ENCODE assay signal across 7 cellular contexts in genomic region chr11:2400761-2401435, GRCh38. TPM values are rescaled to one million over a fixed set of nuclear protein-coding genes. Genes with fewer than 3 reads are reported as not detected.
DNase-seq lines count a peak whose midpoint lies in the region; ATAC-seq and TF ChIP-seq lines count a peak whose summit lies in the region.

No MANE protein-coding gene starts in this region.

- H3K27ac ChIP-seq in Peyer's patch (peak overlapping the region; percentile 82 to 99 (median 97)), esophagus muscularis mucosa (replicated peaks in 1 of 4) (peak overlapping the region; percentile 91 to 94 (median 93)), ovary (peak overlapping the region; percentile 80 to 87)

- H3K4me3 ChIP-seq in Peyer's patch (peak overlapping the region; percentile 82 to 99 (median 96)), esophagus muscularis mucosa (peak overlapping the region; percentile 72 to 86 (median 86)), ovary (peak overlapping the region; percentile 85)

- H3K36me3 ChIP-seq in Peyer's patch (peaks cover 0 to 38% (median 0%) of the 10 kb centered on the region in 3 donors), esophagus muscularis mucosa (peaks cover 30 to 59% (median 53%) of the 10 kb centered on the region in 4 donors), ovary (no peaks in the 10 kb centered on the region)

- no peak for TF ChIP-seq EP300 in esophagus muscularis mucosa (IDR thresholded peaks at IDR 0.05)
- TF ChIP-seq EP300 in ovary (IDR thresholded peaks at IDR 0.05): no peak

- H3K4me1 ChIP-seq in Peyer's patch: peaks cover 0 to 24% (median 10%) of the 10 kb centered on the region in 4 donors
- peaks cover 25 to 39% (median 31%) of the 10 kb centered on the region in 4 donors for H3K4me1 ChIP-seq in esophagus muscularis mucosa
- H3K4me1 ChIP-seq in ovary (ENCODE audit: insufficient read depth): peaks cover 4% of the 10 kb centered on the region

- H3K27me3 ChIP-seq in Peyer's patch (no peaks in the 10 kb centered on the region), esophagus muscularis mucosa (no peaks in the 10 kb centered on the region), ovary (no peaks in the 10 kb centered on the region)

- intact Hi-C loops in esophagus muscularis mucosa (cut with DNase I): no loop called here
- intact Hi-C loops in ovary (cut with DNase I): loop anchor here in 1 of 4 donors (10.0 kb wide), 1 partner anchor 494 kb away; no protein-coding TSS in a partner anchor

- under 1% methylated on average over 23 of the region's 55 CpGs for WGBS in esophagus muscularis mucosa
- WGBS in ovary, 3 donors: 0 to 1% (median 1%) methylated on average over 55 of the region's 55 CpGs

- ATAC-seq in GM21723 (IDR thresholded peaks at IDR 0.05; ENCODE audit: unreplicated experiment) (peak; percentile 4), GM19328 (IDR thresholded peaks at IDR 0.05; ENCODE audit: unreplicated experiment) (no peak), HG02588 (IDR thresholded peaks at IDR 0.05; ENCODE audit: unreplicated experiment) (no peak), GM18520 (IDR thresholded peaks at IDR 0.05; ENCODE audit: unreplicated experiment) (no peak)

- peak; percentile 23 to 37 for TF ChIP-seq POLR2A in Peyer's patch (IDR thresholded peaks at IDR 0.05)
- peak; percentile 62 for TF ChIP-seq POLR2A in esophagus muscularis mucosa (IDR thresholded peaks at IDR 0.05; ENCODE audit: low read depth)
- TF ChIP-seq POLR2A in ovary (IDR thresholded peaks at IDR 0.05): peak; percentile 53

- H3K9me3 ChIP-seq in Peyer's patch (no peaks in the 10 kb centered on the region), esophagus muscularis mucosa (no peaks in the 10 kb centered on the region), ovary (no peaks in the 10 kb centered on the region)

- TF ChIP-seq CTCF in Peyer's patch (IDR thresholded peaks at IDR 0.05) (no peak), esophagus muscularis mucosa (IDR thresholded peaks at IDR 0.05) (no peak), ovary (IDR thresholded peaks at IDR 0.05) (no peak)

- DNase-seq in Peyer's patch (no peak), esophagus muscularis mucosa (ENCODE audit: extremely low spot score) (no peak), ovary (peak in 1 of 5 donors; percentile 63)

RNA-seq across cellular contexts. Expression of gene TSSC4, which starts 0.3 kb away (rescaled TPM):
- total RNA-seq in Peyer's patch: 10 to 100 TPM; 16.5 to 40.2 (median 34.1) TPM
- 10 to 100 TPM; 46.9 to 76.9 (median 70.6) TPM for total RNA-seq in esophagus muscularis mucosa
- 10 to 100 TPM; 37.1 to 73.4 (median 49.4) TPM for total RNA-seq in ovary
- polyA plus RNA-seq in ovary: 10 to 100 TPM in 1 of 2 donors, 1 to 10 TPM in 1; 1.3 to 41.7 TPM

RNA-seq across cellular contexts. Expression of gene CD81, which starts 23.8 kb away (rescaled TPM):
- total RNA-seq in Peyer's patch (100 to 1,000 TPM in 2 of 4 donors, 10 to 100 TPM in 2; 49.2 to 124 (median 100) TPM), esophagus muscularis mucosa (100 to 1,000 TPM; 498 to 652 (median 582) TPM), ovary (100 to 1,000 TPM; 206 to 723 (median 541) TPM)
- polyA plus RNA-seq in ovary: 100 to 1,000 TPM; 365 to 661 TPM

RNA-seq across cellular contexts. Expression of gene TRPM5, which starts 43.4 kb away (rescaled TPM):
- total RNA-seq in Peyer's patch (10 to 100 TPM in 3 of 4 donors, 1 to 10 TPM in 1; 8.1 to 24.2 (median 16.3) TPM), esophagus muscularis mucosa (not detected), ovary (under 1 TPM in 2 of 7 donors, not detected in 5; 0.08 to 0.11 TPM)
- polyA plus RNA-seq in ovary: under 1 TPM in 1 of 2 donors, not detected in 1; 0.05 TPM

RNA-seq across cellular contexts. Expression of gene KCNQ1, which starts 43.9 kb away (rescaled TPM):
- total RNA-seq in Peyer's patch (10 to 100 TPM; 50.6 to 66.4 (median 54.2) TPM), esophagus muscularis mucosa (1 to 10 TPM; 2.1 to 5.9 (median 4.3) TPM), ovary (1 to 10 TPM; 1.4 to 9.7 (median 3.8) TPM)
- 10 to 100 TPM in 1 of 2 donors, 1 to 10 TPM in 1; 2.5 to 17.2 TPM for polyA plus RNA-seq in ovary

Comparison
In these comparisons a context has a peak if more than half of its experiments do, and no peak if none do; other contexts are left out.
1. RNA of gene TRPM5, which starts 43.4 kb away (total RNA-seq): 8.1 to 24.2 TPM in Peyer's patch; not detected in esophagus muscularis mucosa and 0.08 to 0.11 TPM in ovary; every median in the first group is over 4 times any median in the second.
2. Peak in every context shown above with its lines, with median percentiles within 50 percentile points of each other: H3K27ac ChIP-seq, H3K4me3 ChIP-seq and POLR2A ChIP-seq.